In genomic region chr4:31089815-31090214, GRCh38 we compare ENCODE assay signal across 10 cellular contexts.
DNase-seq lines count a peak whose midpoint lies in the region; ATAC-seq and TF ChIP-seq lines count a peak whose summit lies in the region.
"Had no signal": no experiment of that assay in that cellular context is flagged by ENCODE, and none has a peak within 500 bp of the region (broad histone marks: within the 10 kb centered on the region; RNA-seq: fewer than 3 reads in every experiment).

No MANE protein-coding gene starts in this region.

- H3K27me3 ChIP-seq in lung (ENCODE audit: control insufficient read depth, insufficient read depth) (no peaks in the 10 kb centered on the region), WERI-Rb-1 (ENCODE audit: insufficient read depth, low read depth, severe bottlenecking) (no peaks in the 10 kb centered on the region)

- H3K9me3 ChIP-seq in lung (ENCODE audit: control insufficient read depth in 2 of 2, insufficient read depth in 1 of 2, low read length in 1 of 2) (no peaks in the 10 kb centered on the region), WERI-Rb-1 (ENCODE audit: severe bottlenecking) (no peaks in the 10 kb centered on the region)

- H3K4me3 Mint-ChIP-seq in activated CD8-positive, alpha-beta T cell treated with anti-CD3 and anti-CD28 coated beads, Interleukin-2, amount 10 ng/mL, durations not matched to agents 7 days and 5 days = no peak overlapping the region
- H3K4me3 Mint-ChIP-seq: natural killer cell treated with Interleukin-12 subunit alpha and Interleukin-12 subunit beta and Interleukin-15 and Interleukin-18, amount 100 ng/mL, for 72 hours had no signal

- CTCF ChIA-PET in activated CD8-positive, alpha-beta T cell treated with anti-CD3 and anti-CD28 coated beads, Interleukin-2, amount 10 ng/mL, durations not matched to agents 7 days and 5 days (lab: Charles Lee) = no interaction called here

- no peaks in the 10 kb centered on the region for H3K36me3 ChIP-seq in lung (ENCODE audit: control insufficient read depth in 2 of 2, insufficient read depth in 2 of 2, low read length in 2 of 2)
- H3K36me3 ChIP-seq in WERI-Rb-1 = no peaks in the 10 kb centered on the region

- H3K27ac ChIP-seq in lung (ENCODE audit: low read depth in 1 of 2, low read length in 1 of 2) (no peak overlapping the region), WERI-Rb-1 (no peak overlapping the region)

- no peak overlapping the region for H3K4me3 ChIP-seq in astrocyte of the spinal cord (ENCODE audit: low read depth, low read length)
- H3K4me3 ChIP-seq in lung = no peak overlapping the region
- H3K4me3 ChIP-seq in WERI-Rb-1 (ENCODE audit: low read depth, low read length) = no peak overlapping the region

- DNase-seq in H4 (ENCODE audit: low spot score) (peak; percentile 90), NCI-H2081 treated with DMSO at 0.1 percent for 48 hours (lab: John Stamatoyannopoulos, UW) (peak; percentile 80), astrocyte of the spinal cord (ENCODE audit: low read depth, low spot score) (peak; percentile 48), lung (ENCODE audit: low spot score) (peak; percentile 86), WERI-Rb-1 (no peak)
- no peak for DNase-seq in activated CD8-positive, alpha-beta T cell treated with anti-CD3 and anti-CD28 coated beads, Interleukin-2, amount 10 ng/mL, durations not matched to agents 7 days and 5 days
- DNase-seq in activated T-cell treated with anti-CD3 and anti-CD28 coated beads, Interleukin-2, amount 50 U/mL, for 1 hour = no peak
- DNase-seq: OCI-M1 had no signal

- no peak overlapping the region for H3K27ac Mint-ChIP-seq in activated CD8-positive, alpha-beta T cell treated with anti-CD3 and anti-CD28 coated beads, Interleukin-2, amount 10 ng/mL, durations not matched to agents 7 days and 5 days
- H3K27ac Mint-ChIP-seq: natural killer cell treated with Interleukin-12 subunit alpha and Interleukin-12 subunit beta and Interleukin-15 and Interleukin-18, amount 100 ng/mL, for 72 hours had no signal

- POLR2A ChIA-PET in activated CD8-positive, alpha-beta T cell treated with anti-CD3 and anti-CD28 coated beads, Interleukin-2, amount 10 ng/mL, durations not matched to agents 7 days and 5 days (lab: Charles Lee) = no interaction called here

- H3K9me3 Mint-ChIP-seq in activated CD8-positive, alpha-beta T cell treated with anti-CD3 and anti-CD28 coated beads, Interleukin-2, amount 10 ng/mL, durations not matched to agents 7 days and 5 days (ENCODE audit: insufficient read depth) = peaks cover 9% of the 10 kb centered on the region

- ATAC-seq in lung (ENCODE audit: insufficient read depth, low FRiP score) (peak; percentile 68), HG03460 (IDR thresholded peaks at IDR 0.05; ENCODE audit: unreplicated experiment) (no peak)
- ATAC-seq in activated CD8-positive, alpha-beta T cell treated with anti-CD3 and anti-CD28 coated beads, Interleukin-2, amount 10 ng/mL, durations not matched to agents 7 days and 5 days = no peak
- ATAC-seq: natural killer cell treated with Interleukin-12 subunit alpha and Interleukin-12 subunit beta and Interleukin-15 and Interleukin-18, amount 100 ng/mL, for 72 hours had no signal

- no peaks in the 10 kb centered on the region for H3K4me1 Mint-ChIP-seq in activated CD8-positive, alpha-beta T cell treated with anti-CD3 and anti-CD28 coated beads, Interleukin-2, amount 10 ng/mL, durations not matched to agents 7 days and 5 days (ENCODE audit: low read depth)

- H3K36me3 Mint-ChIP-seq in activated CD8-positive, alpha-beta T cell treated with anti-CD3 and anti-CD28 coated beads, Interleukin-2, amount 10 ng/mL, durations not matched to agents 7 days and 5 days (ENCODE audit: low read depth) = no peaks in the 10 kb centered on the region
- H3K36me3 Mint-ChIP-seq: natural killer cell treated with Interleukin-12 subunit alpha and Interleukin-12 subunit beta and Interleukin-15 and Interleukin-18, amount 100 ng/mL, for 72 hours had no signal

- H3K4me1 ChIP-seq in lung (ENCODE audit: control insufficient read depth in 2 of 2, insufficient read depth in 2 of 2, low read length in 2 of 2) = no peaks in the 10 kb centered on the region

- in situ Hi-C loops in astrocyte of the spinal cord (cut with HindIII; ENCODE audit: low sequenced_read_pairs) = no loop called here

- WGBS in lung, 2 donors = 70 to 89% methylated on average over 6 of the region's 6 CpGs

- TF ChIP-seq CTCF in astrocyte of the spinal cord (IDR thresholded peaks at IDR 0.05; ENCODE audit: low read depth, low read length) (no peak), lung (IDR thresholded peaks at IDR 0.05; ENCODE audit: control extremely low read depth, extremely low read depth) (no peak), WERI-Rb-1 (IDR thresholded peaks at IDR 0.05; ENCODE audit: low read depth, low read length) (no peak)

- H3K27me3 Mint-ChIP-seq in activated CD8-positive, alpha-beta T cell treated with anti-CD3 and anti-CD28 coated beads, Interleukin-2, amount 10 ng/mL, durations not matched to agents 7 days and 5 days (ENCODE audit: low read depth) = no peaks in the 10 kb centered on the region
- H3K27me3 Mint-ChIP-seq: natural killer cell treated with Interleukin-12 subunit alpha and Interleukin-12 subunit beta and Interleukin-15 and Interleukin-18, amount 100 ng/mL, for 72 hours had no signal

Comparison
In these comparisons a context has a peak if more than half of its experiments do, and no peak if none do; other contexts are left out.
1. DNase-seq: peak in H4 (single experiment), NCI-H2081 treated with DMSO at 0.1 percent for 48 hours (single experiment), astrocyte of the spinal cord (single experiment) and lung (single experiment); none in activated CD8-positive, alpha-beta T cell treated with anti-CD3 and anti-CD28 coated beads, Interleukin-2, amount 10 ng/mL, durations not matched to agents 7 days and 5 days (single experiment), WERI-Rb-1 (single experiment) and activated T-cell treated with anti-CD3 and anti-CD28 coated beads, Interleukin-2, amount 50 U/mL, for 1 hour (single experiment).